ENCODE assay signal across 17 cellular contexts in the genomic region with DNA sequence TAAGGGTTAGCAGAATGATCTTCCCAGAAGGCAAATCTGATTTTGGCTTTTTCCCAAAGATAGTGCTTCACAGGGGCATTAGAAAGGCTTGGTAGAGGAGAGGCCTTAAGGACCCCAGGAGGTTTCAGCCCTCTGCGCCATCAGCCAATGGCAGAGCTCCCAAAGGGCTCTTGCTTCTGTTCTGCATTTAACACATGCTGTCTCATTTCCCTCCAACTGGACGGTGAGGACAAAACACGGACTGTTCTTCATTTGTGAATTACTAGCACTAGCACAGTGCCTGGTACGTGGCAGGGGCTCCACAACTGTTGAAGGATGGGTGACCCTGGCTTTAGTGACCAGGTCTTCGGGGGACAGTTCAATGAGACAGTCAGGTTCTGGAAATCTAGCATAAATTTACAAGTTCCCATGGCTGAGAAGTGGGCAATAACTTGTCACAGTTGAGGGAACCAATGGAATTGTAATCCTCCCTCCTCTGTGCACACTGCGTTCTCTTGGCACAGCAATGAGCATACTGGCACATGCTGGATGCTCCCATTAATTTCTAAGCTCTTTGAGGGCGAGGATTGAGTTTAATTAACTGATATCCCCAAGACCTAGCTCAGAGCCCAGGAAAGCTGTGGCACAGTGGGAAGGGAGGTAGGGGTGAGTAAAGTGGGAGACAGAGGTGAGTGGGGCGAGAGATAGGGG. TPM values are rescaled to one million over a fixed set of nuclear protein-coding genes. Genes with fewer than 3 reads are reported as not detected.
DNase-seq lines count a peak whose midpoint lies in the region; ATAC-seq and TF ChIP-seq lines count a peak whose summit lies in the region.
"Had no signal": no experiment of that assay in that cellular context is flagged by ENCODE, and none has a peak within 500 bp of the region (broad histone marks: within the 10 kb centered on the region; RNA-seq: fewer than 3 reads in every experiment).

No MANE protein-coding gene starts in this region.

- H3K9me3 ChIP-seq in neural progenitor cell (ENCODE audit: low read depth), result no peaks in the 10 kb centered on the region
- H3K9me3 ChIP-seq: SJCRH30 had no signal

- H3K4me3 Mint-ChIP-seq in stimulated activated naive CD8-positive, alpha-beta T cell treated with anti-CD3 and anti-CD28 coated beads, Interleukin-15, amount 100 ng/mL, for 72 hours, result no peak overlapping the region
- no peak overlapping the region for H3K4me3 Mint-ChIP-seq in WTC11
- no peak overlapping the region for H3K4me3 Mint-ChIP-seq in neural progenitor cell
- H3K4me3 Mint-ChIP-seq in activated CD8-positive, alpha-beta T cell treated with anti-CD3 and anti-CD28 coated beads, Interleukin-2, amount 10 ng/mL, durations not matched to agents 7 days and 5 days, result no peak overlapping the region
- H3K4me3 Mint-ChIP-seq: CD14-positive monocyte had no signal

- no peak overlapping the region for H3K27ac ChIP-seq in neural progenitor cell
- H3K27ac ChIP-seq: HL-60 had no signal

- H3K4me1 ChIP-seq in neural progenitor cell, result peaks cover 12% of the 10 kb centered on the region

- ATAC-seq in stimulated activated naive CD8-positive, alpha-beta T cell treated with anti-CD3 and anti-CD28 coated beads, Interleukin-15, amount 100 ng/mL, for 72 hours, result no peak
- ATAC-seq in stimulated activated naive CD8-positive, alpha-beta T cell treated with anti-CD3 and anti-CD28 coated beads, Interleukin-15, Interleukin-2, amounts not matched to agents 100 U/mL and 50 U/mL, for 24 hours, result no peak
- ATAC-seq in WTC11, result no peak
- no peak for ATAC-seq in activated CD8-positive, alpha-beta T cell treated with anti-CD3 and anti-CD28 coated beads, Interleukin-2, amount 10 ng/mL, durations not matched to agents 7 days and 5 days
- ATAC-seq in HG02571 (IDR thresholded peaks at IDR 0.05; ENCODE audit: unreplicated experiment), result no peak
- ATAC-seq: K562, PC-3 had no signal

- no peaks in the 10 kb centered on the region for H3K79me2 ChIP-seq in neural progenitor cell (ENCODE audit: low read depth)

- no peak for DNase-seq in stimulated activated naive CD8-positive, alpha-beta T cell treated with anti-CD3 and anti-CD28 coated beads, Interleukin-15, amount 100 ng/mL, for 72 hours
- no peak for DNase-seq in stimulated activated naive CD8-positive, alpha-beta T cell treated with anti-CD3 and anti-CD28 coated beads, Interleukin-15, Interleukin-2, amounts not matched to agents 100 U/mL and 50 U/mL, for 24 hours
- no peak for DNase-seq in WTC11 (ENCODE audit: low spot score)
- no peak for DNase-seq in neural progenitor cell (ENCODE audit: low spot score)
- no peak for DNase-seq in AG20443 (ENCODE audit: low spot score)
- no peak for DNase-seq in islet precursor cell
- DNase-seq in activated CD8-positive, alpha-beta T cell treated with anti-CD3 and anti-CD28 coated beads, Interleukin-2, amount 10 ng/mL, durations not matched to agents 7 days and 5 days, result no peak
- DNase-seq: DMS 273 treated with DMSO at 0.1 percent for 48 hours, NCI-H1436 treated with DMSO at 0.1 percent for 48 hours, NCI-H2107, NCI-H226, PC-3 had no signal

- no peaks in the 10 kb centered on the region for H3K4me1 Mint-ChIP-seq in stimulated activated naive CD8-positive, alpha-beta T cell treated with anti-CD3 and anti-CD28 coated beads, Interleukin-15, amount 100 ng/mL, for 72 hours
- peaks cover 19% of the 10 kb centered on the region for H3K4me1 Mint-ChIP-seq in WTC11
- H3K4me1 Mint-ChIP-seq in neural progenitor cell, result peaks cover 31% of the 10 kb centered on the region
- no peaks in the 10 kb centered on the region for H3K4me1 Mint-ChIP-seq in activated CD8-positive, alpha-beta T cell treated with anti-CD3 and anti-CD28 coated beads, Interleukin-2, amount 10 ng/mL, durations not matched to agents 7 days and 5 days (ENCODE audit: low read depth)
- H3K4me1 Mint-ChIP-seq: CD14-positive monocyte had no signal

- H3F3A ChIP-seq in neural progenitor cell (ENCODE audit: low read depth), result peaks cover 18% of the 10 kb centered on the region

- no peaks in the 10 kb centered on the region for H3K27me3 Mint-ChIP-seq in stimulated activated naive CD8-positive, alpha-beta T cell treated with anti-CD3 and anti-CD28 coated beads, Interleukin-15, amount 100 ng/mL, for 72 hours
- H3K27me3 Mint-ChIP-seq in WTC11 (ENCODE audit: low read depth) (no peaks in the 10 kb centered on the region), neural progenitor cell (ENCODE audit: insufficient read depth, low read depth) (no peaks in the 10 kb centered on the region)
- no peaks in the 10 kb centered on the region for H3K27me3 Mint-ChIP-seq in activated CD8-positive, alpha-beta T cell treated with anti-CD3 and anti-CD28 coated beads, Interleukin-2, amount 10 ng/mL, durations not matched to agents 7 days and 5 days (ENCODE audit: low read depth)

- no peak for TF ChIP-seq CTCF in WTC11 (IDR thresholded peaks at IDR 0.05)
- no peak for TF ChIP-seq CTCF in neural progenitor cell (IDR thresholded peaks at IDR 0.05)

- H3K27me3 ChIP-seq in neural progenitor cell, result no peaks in the 10 kb centered on the region
- H3K27me3 ChIP-seq: SJCRH30 had no signal

- no peak overlapping the region for H2AFZ ChIP-seq in neural progenitor cell (replicated peaks)

- CTCF ChIA-PET in WTC11 (lab: Charles Lee), result interaction anchor here (2.8 to 3.4 kb wide), 2 partner anchors 8 to 28 kb away, joined by 18 to 29 read pairs; no protein-coding TSS in a partner anchor
- CTCF ChIA-PET in activated CD8-positive, alpha-beta T cell treated with anti-CD3 and anti-CD28 coated beads, Interleukin-2, amount 10 ng/mL, durations not matched to agents 7 days and 5 days (lab: Charles Lee), result no interaction called here

- peaks cover 6% of the 10 kb centered on the region for H4K20me1 ChIP-seq in neural progenitor cell (ENCODE audit: low read depth)

- peak overlapping the region; percentile 12 to 63 for H3K27ac Mint-ChIP-seq in stimulated activated naive CD8-positive, alpha-beta T cell treated with anti-CD3 and anti-CD28 coated beads, Interleukin-15, amount 100 ng/mL, for 72 hours
- peak overlapping the region; percentile 58; the same call in 1 of the 2 replicates for H3K27ac Mint-ChIP-seq in WTC11
- peak overlapping the region; percentile 47 for H3K27ac Mint-ChIP-seq in neural progenitor cell
- H3K27ac Mint-ChIP-seq in activated CD8-positive, alpha-beta T cell treated with anti-CD3 and anti-CD28 coated beads, Interleukin-2, amount 10 ng/mL, durations not matched to agents 7 days and 5 days, result no peak overlapping the region

- H3K4me3 ChIP-seq in neural progenitor cell, result no peak overlapping the region
- H3K4me3 ChIP-seq: K562, SJCRH30 had no signal

- no peaks in the 10 kb centered on the region for H3K36me3 ChIP-seq in neural progenitor cell

- H3K9ac ChIP-seq in neural progenitor cell, result no peak overlapping the region

- POLR2A ChIA-PET in WTC11 (lab: Charles Lee), result no interaction called here
- POLR2A ChIA-PET in activated CD8-positive, alpha-beta T cell treated with anti-CD3 and anti-CD28 coated beads, Interleukin-2, amount 10 ng/mL, durations not matched to agents 7 days and 5 days (lab: Charles Lee), result no interaction called here

- H3K36me3 Mint-ChIP-seq in WTC11 (peaks cover 32% of the 10 kb centered on the region), neural progenitor cell (peaks cover 26% of the 10 kb centered on the region)
- H3K36me3 Mint-ChIP-seq in activated CD8-positive, alpha-beta T cell treated with anti-CD3 and anti-CD28 coated beads, Interleukin-2, amount 10 ng/mL, durations not matched to agents 7 days and 5 days (ENCODE audit: low read depth), result peaks cover 20% of the 10 kb centered on the region

- H3K4me2 ChIP-seq in neural progenitor cell, result no peak overlapping the region

- H3K9me3 Mint-ChIP-seq in stimulated activated naive CD8-positive, alpha-beta T cell treated with anti-CD3 and anti-CD28 coated beads, Interleukin-15, amount 100 ng/mL, for 72 hours, result no peaks in the 10 kb centered on the region
- H3K9me3 Mint-ChIP-seq in WTC11 (no peaks in the 10 kb centered on the region), neural progenitor cell (no peaks in the 10 kb centered on the region)
- H3K9me3 Mint-ChIP-seq in activated CD8-positive, alpha-beta T cell treated with anti-CD3 and anti-CD28 coated beads, Interleukin-2, amount 10 ng/mL, durations not matched to agents 7 days and 5 days (ENCODE audit: insufficient read depth), result no peaks in the 10 kb centered on the region
- H3K9me3 Mint-ChIP-seq: CD14-positive monocyte had no signal

TF ChIP-seq in WTC11, 78 proteins besides CTCF, POLR2A, EP300 and RAD21 (continues in another document):
- TF ChIP-seq KAT7 (CRISPR knock-in tag; IDR thresholded peaks at IDR 0.05; ENCODE audit: borderline replicate concordance) (no peak), ATF1 (CRISPR knock-in tag; IDR thresholded peaks at IDR 0.05) (no peak), TEAD4 (CRISPR knock-in tag; IDR thresholded peaks at IDR 0.05) (no peak)
- TF ChIP-seq, protein P1, sequence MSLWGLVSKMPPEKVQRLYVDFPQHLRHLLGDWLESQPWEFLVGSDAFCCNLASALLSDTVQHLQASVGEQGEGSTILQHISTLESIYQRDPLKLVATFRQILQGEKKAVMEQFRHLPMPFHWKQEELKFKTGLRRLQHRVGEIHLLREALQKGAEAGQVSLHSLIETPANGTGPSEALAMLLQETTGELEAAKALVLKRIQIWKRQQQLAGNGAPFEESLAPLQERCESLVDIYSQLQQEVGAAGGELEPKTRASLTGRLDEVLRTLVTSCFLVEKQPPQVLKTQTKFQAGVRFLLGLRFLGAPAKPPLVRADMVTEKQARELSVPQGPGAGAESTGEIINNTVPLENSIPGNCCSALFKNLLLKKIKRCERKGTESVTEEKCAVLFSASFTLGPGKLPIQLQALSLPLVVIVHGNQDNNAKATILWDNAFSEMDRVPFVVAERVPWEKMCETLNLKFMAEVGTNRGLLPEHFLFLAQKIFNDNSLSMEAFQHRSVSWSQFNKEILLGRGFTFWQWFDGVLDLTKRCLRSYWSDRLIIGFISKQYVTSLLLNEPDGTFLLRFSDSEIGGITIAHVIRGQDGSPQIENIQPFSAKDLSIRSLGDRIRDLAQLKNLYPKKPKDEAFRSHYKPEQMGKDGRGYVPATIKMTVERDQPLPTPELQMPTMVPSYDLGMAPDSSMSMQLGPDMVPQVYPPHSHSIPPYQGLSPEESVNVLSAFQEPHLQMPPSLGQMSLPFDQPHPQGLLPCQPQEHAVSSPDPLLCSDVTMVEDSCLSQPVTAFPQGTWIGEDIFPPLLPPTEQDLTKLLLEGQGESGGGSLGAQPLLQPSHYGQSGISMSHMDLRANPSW (CRISPR knock-in tag; conservative IDR thresholded peaks at IDR 0.05; ENCODE audit: low read depth), result no peak
- TF ChIP-seq, protein P2, sequence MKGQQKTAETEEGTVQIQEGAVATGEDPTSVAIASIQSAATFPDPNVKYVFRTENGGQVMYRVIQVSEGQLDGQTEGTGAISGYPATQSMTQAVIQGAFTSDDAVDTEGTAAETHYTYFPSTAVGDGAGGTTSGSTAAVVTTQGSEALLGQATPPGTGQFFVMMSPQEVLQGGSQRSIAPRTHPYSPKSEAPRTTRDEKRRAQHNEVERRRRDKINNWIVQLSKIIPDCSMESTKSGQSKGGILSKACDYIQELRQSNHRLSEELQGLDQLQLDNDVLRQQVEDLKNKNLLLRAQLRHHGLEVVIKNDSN (CRISPR knock-in tag; IDR thresholded peaks at IDR 0.05), result no peak

RNA-seq across cellular contexts. Expression of a gene that starts 45.4 kb away (rescaled TPM):
- total RNA-seq in WTC11 (2021) (21.6 to 22.6 TPM (median 21.9 TPM) in 3 replicates), neural progenitor cell (ENCODE audit: low replicate concordance) (19.1 and 21.6 TPM in 2 replicates)
- total RNA-seq in activated CD8-positive, alpha-beta T cell treated with anti-CD3 and anti-CD28 coated beads, Interleukin-2, amount 10 ng/mL, durations not matched to agents 7 days and 5 days, result 10 to 100 TPM; 20.0 to 21.5 TPM
